ENCODE assay signal across 8 cellular contexts in the genomic region with DNA sequence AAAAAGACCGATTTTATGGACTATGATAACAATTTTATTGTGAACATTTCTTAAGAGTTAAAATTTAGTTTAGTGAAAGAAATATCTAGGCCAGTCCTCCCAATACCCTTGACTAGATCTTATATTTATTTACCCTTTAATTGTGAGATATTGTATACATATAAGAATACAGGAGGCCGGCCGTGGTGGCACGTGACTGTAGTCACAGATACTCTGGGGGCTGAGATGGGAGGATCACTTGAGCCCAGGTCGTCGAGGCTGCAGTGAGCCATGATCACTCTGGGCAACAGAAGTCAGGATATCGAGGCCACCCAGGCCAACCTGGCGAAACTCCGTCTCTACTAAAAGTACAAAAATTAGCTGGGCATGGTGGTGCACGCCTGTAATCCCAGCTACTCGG. TPM values are rescaled to one million over a fixed set of nuclear protein-coding genes. Genes with fewer than 3 reads are reported as not detected.
DNase-seq lines count a peak whose midpoint lies in the region; ATAC-seq and TF ChIP-seq lines count a peak whose summit lies in the region.

No MANE protein-coding gene starts in this region.

- peaks cover 29% of the 10 kb centered on the region for H3K4me1 ChIP-seq in SJCRH30

- no peaks in the 10 kb centered on the region for H3K9me3 ChIP-seq in SJCRH30 (replicated peaks)

- no peak for TF ChIP-seq CTCF in fibroblast of pulmonary artery (IDR thresholded peaks at IDR 0.05; ENCODE audit: low read length, missing control alignments)

- H3K4me1 Mint-ChIP-seq in stimulated activated naive B cell treated with anti-CD40 and anti-IgM and Interleukin-4, amounts not matched to agents 10 μg/mL and 1 μg/mL and 100 μg/mL, for 72 hours = peaks cover 18 to 39% of the 10 kb centered on the region in 2 donors

- no peaks in the 10 kb centered on the region for H3K27me3 ChIP-seq in SJCRH30

- peak overlapping the region; percentile 98 for H3K27ac ChIP-seq in SJCRH30

- H3K4me3 Mint-ChIP-seq in stimulated activated naive B cell treated with anti-CD40 and anti-IgM and Interleukin-4, amounts not matched to agents 10 μg/mL and 1 μg/mL and 100 μg/mL, for 72 hours = peak overlapping the region; percentile 97 to 99

- H3K36me3 ChIP-seq in SJCRH30 = peaks cover 11% of the 10 kb centered on the region; the same call in 1 of the 2 replicates

- no peaks in the 10 kb centered on the region for H3K27me3 Mint-ChIP-seq in stimulated activated naive B cell treated with anti-CD40 and anti-IgM and Interleukin-4, amounts not matched to agents 10 μg/mL and 1 μg/mL and 100 μg/mL, for 72 hours

- H3K9me3 Mint-ChIP-seq in stimulated activated naive B cell treated with anti-CD40 and anti-IgM and Interleukin-4, amounts not matched to agents 10 μg/mL and 1 μg/mL and 100 μg/mL, for 72 hours = no peaks in the 10 kb centered on the region

- no peak for ATAC-seq in stimulated activated naive B cell treated with anti-CD40 and anti-IgM and Interleukin-4, amounts not matched to agents 10 μg/mL and 1 μg/mL and 100 μg/mL, for 72 hours (replicated peaks)

- peaks cover 15 to 19% of the 10 kb centered on the region in 2 donors for H3K36me3 Mint-ChIP-seq in stimulated activated naive B cell treated with anti-CD40 and anti-IgM and Interleukin-4, amounts not matched to agents 10 μg/mL and 1 μg/mL and 100 μg/mL, for 72 hours

- H3K4me3 ChIP-seq in SJCRH30 (peak overlapping the region; percentile 85), fibroblast of pulmonary artery (replicated peaks; ENCODE audit: low read depth, low read length) (peak overlapping the region; percentile 97)

- H3K27ac Mint-ChIP-seq in stimulated activated naive B cell treated with anti-CD40 and anti-IgM and Interleukin-4, amounts not matched to agents 10 μg/mL and 1 μg/mL and 100 μg/mL, for 72 hours = peak overlapping the region; percentile 98

- DNase-seq in NCI-H2171 treated with DMSO at 0.1 percent for 48 hours (lab: John Stamatoyannopoulos, UW) (peak; percentile 55), NCI-H2171 (lab: John Stamatoyannopoulos, UW) (no peak), SJCRH30 (peak; percentile 49 to 54), fibroblast of pulmonary artery (ENCODE audit: low read depth) (no peak), occipital lobe (lab: John Stamatoyannopoulos, UW) (no peak), cerebellar nuclear complex (lab: John Stamatoyannopoulos, UW) (no peak), globus pallidus (ENCODE audit: low spot score) (no peak)
- DNase-seq in stimulated activated naive B cell treated with anti-CD40 and anti-IgM and Interleukin-4, amounts not matched to agents 10 μg/mL and 1 μg/mL and 100 μg/mL, for 72 hours = no peak

RNA-seq across cellular contexts. Expression of gene RMDN3, which starts 0.8 kb away (rescaled TPM):
- 19.3 and 19.6 TPM in 2 replicates for total RNA-seq in SJCRH30 (2014; rRNA removed; shearing (Covaris generic))
- total RNA-seq in occipital lobe = 15.0 TPM

RNA-seq across cellular contexts. Expression of gene GCHFR, which starts 8.0 kb away (rescaled TPM):
- total RNA-seq in SJCRH30 (2014; rRNA removed; shearing (Covaris generic)) = not detected in 2 replicates
- 1.9 TPM for total RNA-seq in occipital lobe

RNA-seq across cellular contexts. Expression of gene C15orf62, which starts 14.0 kb away (rescaled TPM):
- 0.10 and 0.14 TPM in 2 replicates for total RNA-seq in SJCRH30 (2014; rRNA removed; shearing (Covaris generic))
- total RNA-seq in occipital lobe = not detected

RNA-seq across cellular contexts. Expression of gene ZFYVE19, which starts 51.1 kb away (rescaled TPM):
- 10.6 and 14.1 TPM in 2 replicates for total RNA-seq in SJCRH30 (2014; rRNA removed; shearing (Covaris generic))
- 21.8 TPM for total RNA-seq in occipital lobe

RNA-seq across cellular contexts. Expression of gene DNAJC17, which starts 51.5 kb away (rescaled TPM):
- 35.0 and 43.5 TPM in 2 replicates for total RNA-seq in SJCRH30 (2014; rRNA removed; shearing (Covaris generic))
- total RNA-seq in occipital lobe = 12.8 TPM

Comparison
In these comparisons a context has a peak if more than half of its experiments do, and no peak if none do; other contexts are left out.
1. DNase-seq: peak in NCI-H2171 treated with DMSO at 0.1 percent for 48 hours (single experiment) and SJCRH30 (2 of 2); none in NCI-H2171 (single experiment), fibroblast of pulmonary artery (single experiment), stimulated activated naive B cell treated with anti-CD40 and anti-IgM and Interleukin-4, amounts not matched to agents 10 μg/mL and 1 μg/mL and 100 μg/mL, for 72 hours (single experiment), occipital lobe (single experiment), cerebellar nuclear complex (0 of 2) and globus pallidus (single experiment).